1 cellular context compared by ENCODE assay signal in the genomic region with DNA sequence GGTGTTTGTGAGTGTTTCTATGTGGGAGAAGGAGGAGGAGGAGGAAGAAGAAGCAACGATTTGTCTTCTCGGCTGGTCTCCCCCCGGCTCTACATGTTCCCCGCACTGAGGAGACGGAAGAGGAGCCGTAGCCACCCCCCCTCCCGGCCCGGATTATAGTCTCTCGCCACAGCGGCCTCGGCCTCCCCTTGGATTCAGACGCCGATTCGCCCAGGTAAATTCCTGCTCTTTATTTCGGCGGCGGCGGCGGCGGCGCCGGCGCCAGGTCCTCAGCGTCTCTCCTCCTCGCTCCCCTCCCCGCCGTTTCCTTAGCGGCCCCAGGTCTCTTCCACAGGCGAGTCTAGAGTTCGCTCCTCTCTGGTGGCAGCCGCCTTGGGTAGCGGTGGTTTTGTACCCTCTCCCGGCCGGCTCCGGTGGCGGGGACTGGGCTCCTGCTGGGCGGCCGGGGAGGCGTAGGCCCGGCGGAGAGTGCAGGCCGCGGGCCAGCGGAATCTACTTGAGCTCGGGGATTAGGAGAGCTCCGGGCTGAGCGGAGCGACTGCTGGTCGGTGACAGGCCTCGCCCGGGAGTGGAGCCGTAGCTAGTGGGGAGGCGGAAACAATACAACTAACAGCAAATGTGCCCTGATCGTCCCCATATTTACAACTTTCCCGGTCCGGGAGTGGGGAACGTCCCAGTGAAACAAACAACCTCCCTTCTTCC.
TF ChIP-seq lines count a peak whose summit lies in the region.

No MANE protein-coding gene starts in this region.

TF ChIP-seq in HepG2, 621 proteins besides CTCF, POLR2A, EP300 and RAD21 (continued from another document and continues in another):
- TF ChIP-seq, protein P1, sequence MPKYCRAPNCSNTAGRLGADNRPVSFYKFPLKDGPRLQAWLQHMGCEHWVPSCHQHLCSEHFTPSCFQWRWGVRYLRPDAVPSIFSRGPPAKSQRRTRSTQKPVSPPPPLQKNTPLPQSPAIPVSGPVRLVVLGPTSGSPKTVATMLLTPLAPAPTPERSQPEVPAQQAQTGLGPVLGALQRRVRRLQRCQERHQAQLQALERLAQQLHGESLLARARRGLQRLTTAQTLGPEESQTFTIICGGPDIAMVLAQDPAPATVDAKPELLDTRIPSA (CRISPR knock-in tag; IDR thresholded peaks at IDR 0.05; ENCODE audit: borderline replicate concordance), result no peak
- no peak for TF ChIP-seq ZNF326 (CRISPR knock-in tag; IDR thresholded peaks at IDR 0.05; ENCODE audit: borderline replicate concordance)
- TF ChIP-seq, protein P2, sequence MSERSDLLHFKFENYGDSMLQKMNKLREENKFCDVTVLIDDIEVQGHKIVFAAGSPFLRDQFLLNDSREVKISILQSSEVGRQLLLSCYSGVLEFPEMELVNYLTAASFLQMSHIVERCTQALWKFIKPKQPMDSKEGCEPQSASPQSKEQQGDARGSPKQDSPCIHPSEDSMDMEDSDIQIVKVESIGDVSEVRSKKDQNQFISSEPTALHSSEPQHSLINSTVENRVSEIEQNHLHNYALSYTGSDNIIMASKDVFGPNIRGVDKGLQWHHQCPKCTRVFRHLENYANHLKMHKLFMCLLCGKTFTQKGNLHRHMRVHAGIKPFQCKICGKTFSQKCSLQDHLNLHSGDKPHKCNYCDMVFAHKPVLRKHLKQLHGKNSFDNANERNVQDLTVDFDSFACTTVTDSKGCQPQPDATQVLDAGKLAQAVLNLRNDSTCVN (CRISPR knock-in tag; IDR thresholded peaks at IDR 0.05; ENCODE audit: borderline replicate concordance), result no peak
- TF ChIP-seq, protein P3, sequence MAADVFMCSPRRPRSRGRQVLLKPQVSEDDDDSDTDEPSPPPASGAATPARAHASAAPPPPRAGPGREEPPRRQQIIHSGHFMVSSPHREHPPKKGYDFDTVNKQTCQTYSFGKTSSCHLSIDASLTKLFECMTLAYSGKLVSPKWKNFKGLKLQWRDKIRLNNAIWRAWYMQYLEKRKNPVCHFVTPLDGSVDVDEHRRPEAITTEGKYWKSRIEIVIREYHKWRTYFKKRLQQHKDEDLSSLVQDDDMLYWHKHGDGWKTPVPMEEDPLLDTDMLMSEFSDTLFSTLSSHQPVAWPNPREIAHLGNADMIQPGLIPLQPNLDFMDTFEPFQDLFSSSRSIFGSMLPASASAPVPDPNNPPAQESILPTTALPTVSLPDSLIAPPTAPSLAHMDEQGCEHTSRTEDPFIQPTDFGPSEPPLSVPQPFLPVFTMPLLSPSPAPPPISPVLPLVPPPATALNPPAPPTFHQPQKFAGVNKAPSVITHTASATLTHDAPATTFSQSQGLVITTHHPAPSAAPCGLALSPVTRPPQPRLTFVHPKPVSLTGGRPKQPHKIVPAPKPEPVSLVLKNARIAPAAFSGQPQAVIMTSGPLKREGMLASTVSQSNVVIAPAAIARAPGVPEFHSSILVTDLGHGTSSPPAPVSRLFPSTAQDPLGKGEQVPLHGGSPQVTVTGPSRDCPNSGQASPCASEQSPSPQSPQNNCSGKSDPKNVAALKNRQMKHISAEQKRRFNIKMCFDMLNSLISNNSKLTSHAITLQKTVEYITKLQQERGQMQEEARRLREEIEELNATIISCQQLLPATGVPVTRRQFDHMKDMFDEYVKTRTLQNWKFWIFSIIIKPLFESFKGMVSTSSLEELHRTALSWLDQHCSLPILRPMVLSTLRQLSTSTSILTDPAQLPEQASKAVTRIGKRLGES (CRISPR knock-in tag; IDR thresholded peaks at IDR 0.05; ENCODE audit: borderline replicate concordance), result no peak
- no peak for TF ChIP-seq ARHGAP35 (CRISPR knock-in tag; IDR thresholded peaks at IDR 0.05; ENCODE audit: borderline replicate concordance)
- no peak for TF ChIP-seq ZNF619 (CRISPR knock-in tag; IDR thresholded peaks at IDR 0.05)
- no peak for TF ChIP-seq ZNF746 (CRISPR knock-in tag; IDR thresholded peaks at IDR 0.05)
- no peak for TF ChIP-seq ATM (IDR thresholded peaks at IDR 0.05; ENCODE audit: borderline replicate concordance)
- no peak for TF ChIP-seq ZFP1 (CRISPR knock-in tag; IDR thresholded peaks at IDR 0.05)
- TF ChIP-seq PHB2 (IDR thresholded peaks at IDR 0.05; ENCODE audit: partially characterized antibody), result no peak
- TF ChIP-seq ZNF563 (CRISPR knock-in tag; IDR thresholded peaks at IDR 0.05), result peak; percentile 41; the same call in 1 of the 2 replicates
- no peak for TF ChIP-seq ZNF235 (CRISPR knock-in tag; IDR thresholded peaks at IDR 0.05; ENCODE audit: borderline replicate concordance)
- TF ChIP-seq BCL3 (CRISPR knock-in tag; IDR thresholded peaks at IDR 0.05), result no peak
- no peak for TF ChIP-seq BRF2 (CRISPR knock-in tag; IDR thresholded peaks at IDR 0.05)
- TF ChIP-seq THAP7 (CRISPR knock-in tag; IDR thresholded peaks at IDR 0.05), result no peak
- TF ChIP-seq, protein P4, sequence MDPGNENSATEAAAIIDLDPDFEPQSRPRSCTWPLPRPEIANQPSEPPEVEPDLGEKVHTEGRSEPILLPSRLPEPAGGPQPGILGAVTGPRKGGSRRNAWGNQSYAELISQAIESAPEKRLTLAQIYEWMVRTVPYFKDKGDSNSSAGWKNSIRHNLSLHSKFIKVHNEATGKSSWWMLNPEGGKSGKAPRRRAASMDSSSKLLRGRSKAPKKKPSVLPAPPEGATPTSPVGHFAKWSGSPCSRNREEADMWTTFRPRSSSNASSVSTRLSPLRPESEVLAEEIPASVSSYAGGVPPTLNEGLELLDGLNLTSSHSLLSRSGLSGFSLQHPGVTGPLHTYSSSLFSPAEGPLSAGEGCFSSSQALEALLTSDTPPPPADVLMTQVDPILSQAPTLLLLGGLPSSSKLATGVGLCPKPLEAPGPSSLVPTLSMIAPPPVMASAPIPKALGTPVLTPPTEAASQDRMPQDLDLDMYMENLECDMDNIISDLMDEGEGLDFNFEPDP (CRISPR knock-in tag; conservative IDR thresholded peaks at IDR 0.05), result no peak
- TF ChIP-seq ZBTB46 (CRISPR knock-in tag; IDR thresholded peaks at IDR 0.05; ENCODE audit: borderline replicate concordance), result no peak
- TF ChIP-seq AKNA (CRISPR knock-in tag; IDR thresholded peaks at IDR 0.05; ENCODE audit: borderline replicate concordance), result no peak
- TF ChIP-seq ELF4 (CRISPR knock-in tag; IDR thresholded peaks at IDR 0.05; ENCODE audit: borderline replicate concordance), result no peak
- TF ChIP-seq MYNN (CRISPR knock-in tag; IDR thresholded peaks at IDR 0.05; ENCODE audit: low read depth), result peak; percentile 59; the same call in 1 of the 2 replicates
- TF ChIP-seq ZNF776 (CRISPR knock-in tag; IDR thresholded peaks at IDR 0.05), result no peak
- 0 out of 2 replicates have a peak, but pooled peaks have one; percentile 45 for TF ChIP-seq ATF7-NPFF (CRISPR knock-in tag; IDR thresholded peaks at IDR 0.05; ENCODE audit: low read depth)
- TF ChIP-seq DMTF1 (CRISPR knock-in tag; IDR thresholded peaks at IDR 0.05), result no peak
- TF ChIP-seq ATF7 (IDR thresholded peaks at IDR 0.05), result no peak
- no peak for TF ChIP-seq ATF7 (CRISPR knock-in tag; IDR thresholded peaks at IDR 0.05)
- TF ChIP-seq ZBTB44 (CRISPR knock-in tag; IDR thresholded peaks at IDR 0.05), result no peak
- no peak for TF ChIP-seq ZFP36L2 (CRISPR knock-in tag; IDR thresholded peaks at IDR 0.05)
- TF ChIP-seq, protein P5, sequence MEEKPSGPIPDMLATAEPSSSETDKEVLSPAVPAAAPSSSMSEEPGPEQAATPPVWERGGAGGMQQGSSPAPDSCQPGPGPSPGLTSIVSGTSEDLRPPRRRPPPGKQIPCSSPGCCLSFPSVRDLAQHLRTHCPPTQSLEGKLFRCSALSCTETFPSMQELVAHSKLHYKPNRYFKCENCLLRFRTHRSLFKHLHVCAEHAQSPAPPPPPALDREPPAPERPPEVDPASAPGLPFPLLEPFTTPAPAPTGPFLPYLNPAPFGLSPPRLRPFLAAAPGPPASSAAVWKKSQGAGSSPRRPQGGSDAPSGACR (CRISPR knock-in tag; IDR thresholded peaks at IDR 0.05), result 0 out of 2 replicates have a peak, but pooled peaks have one; percentile 8
- TF ChIP-seq ZNF264 (CRISPR knock-in tag; IDR thresholded peaks at IDR 0.05), result no peak
- TF ChIP-seq TBL1XR1 (IDR thresholded peaks at IDR 0.05; ENCODE audit: borderline replicate concordance, low read length, partially characterized antibody), result no peak
